ENCODE assay signal across 19 cellular contexts in the genomic region with DNA sequence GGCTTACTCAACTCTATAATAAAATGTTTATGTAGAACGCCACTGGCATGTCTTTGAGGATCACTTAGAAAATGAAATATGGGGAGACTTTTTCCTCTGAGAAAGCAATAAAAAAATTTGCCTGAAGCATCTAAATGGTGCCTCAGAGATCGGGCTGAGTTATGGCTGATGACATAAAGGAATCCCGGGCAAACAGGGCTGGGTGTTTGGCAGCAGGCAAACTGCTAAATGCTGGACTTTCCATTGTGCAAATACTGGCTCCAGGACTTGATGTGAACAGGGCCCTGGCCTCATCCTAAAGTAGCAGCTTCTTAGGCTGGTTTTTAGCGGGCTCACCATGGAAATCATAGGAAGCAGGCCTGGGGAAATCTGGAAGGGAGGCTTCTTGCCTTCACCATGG. TPM values are rescaled to one million over a fixed set of nuclear protein-coding genes. Genes with fewer than 3 reads are reported as not detected.
DNase-seq lines count a peak whose midpoint lies in the region; ATAC-seq and TF ChIP-seq lines count a peak whose summit lies in the region.
"Had no signal": no experiment of that assay in that cellular context is flagged by ENCODE, and none has a peak within 500 bp of the region (broad histone marks: within the 10 kb centered on the region; RNA-seq: fewer than 3 reads in every experiment).

No MANE protein-coding gene starts in this region.

- H3K4me3 ChIP-seq in SK-N-MC (peak overlapping the region; percentile 43), fibroblast of villous mesenchyme (ENCODE audit: low read depth, low read length) (no peak overlapping the region), aorta (ENCODE audit: low read length in 2 of 2) (no peak overlapping the region)
- H3K4me3 ChIP-seq: K562 had no signal

- H3K36me3 ChIP-seq in SK-N-MC (ENCODE audit: insufficient read depth, low read length) = no peaks in the 10 kb centered on the region
- H3K36me3 ChIP-seq in aorta (ENCODE audit: control insufficient read depth in 1 of 2, insufficient read depth in 2 of 2, low read length in 1 of 2) = no peaks in the 10 kb centered on the region
- H3K36me3 ChIP-seq: BE2C had no signal

- H3K9me3 ChIP-seq in SK-N-MC (ENCODE audit: low read depth, low read length) (no peaks in the 10 kb centered on the region), aorta (ENCODE audit: control insufficient read depth, low read length) (no peaks in the 10 kb centered on the region)
- H3K9me3 ChIP-seq: BE2C had no signal

- no peak overlapping the region for H3K9ac ChIP-seq in SK-N-MC (ENCODE audit: insufficient read length)

- H3K4me1 ChIP-seq in aorta (ENCODE audit: control insufficient read depth in 1 of 2, insufficient read depth in 2 of 2, low read length in 2 of 2) = no peaks in the 10 kb centered on the region
- H3K4me1 ChIP-seq: BE2C had no signal

- intact Hi-C loops in aorta (cut with DNase I) = no loop called here

- no peak for TF ChIP-seq CTCF in fibroblast of villous mesenchyme (IDR thresholded peaks at IDR 0.05; ENCODE audit: insufficient read depth, low read depth, low read length)
- TF ChIP-seq CTCF in omental fat pad (IDR thresholded peaks at IDR 0.05) = no peak

- peak; percentile 63 for DNase-seq in EL
- DNase-seq in SK-N-MC (ENCODE audit: low read depth, low spot score) = peak; percentile 63
- DNase-seq in fibroblast of villous mesenchyme (ENCODE audit: low read depth) = peak; percentile 4
- no peak for DNase-seq in aorta
- DNase-seq in omental fat pad (ENCODE audit: low spot score) = no peak
- no peak for DNase-seq in hippocampal formation (lab: John Stamatoyannopoulos, UW)
- DNase-seq: ACHN; BE2C; CD4-positive, CD25-positive, alpha-beta regulatory T cell; COR-L47; NCI-H1105; NCI-H1694; NCI-H2081 treated with DMSO at 0.1 percent for 48 hours; NCI-H510A; NCI-H774; PC-3 had no signal

- 41 to 47% methylated on average over 4 of the region's 4 CpGs for WGBS in aorta, 2 donors

- ATAC-seq in aorta (ENCODE audit: low FRiP score) (peak; percentile 26), GM19324 (IDR thresholded peaks at IDR 0.05; ENCODE audit: low FRiP score, unreplicated experiment) (no peak), omental fat pad (ENCODE audit: low FRiP score) (no peak)
- ATAC-seq: K562, PC-3 had no signal

- H3K27me3 ChIP-seq in aorta (ENCODE audit: control insufficient read depth in 1 of 2, insufficient read depth in 2 of 2, low read length in 1 of 2) = no peaks in the 10 kb centered on the region
- H3K27me3 ChIP-seq: BE2C had no signal

- H3K27ac ChIP-seq in SK-N-MC (peak overlapping the region; percentile 4; the same call in 1 of the 2 replicates), aorta (ENCODE audit: low read depth in 1 of 2, low read length in 2 of 2) (no peak overlapping the region)
- H3K27ac ChIP-seq: RWPE1 had no signal

RNA-seq across cellular contexts. Expression of a gene that starts 44.5 kb away (rescaled TPM):
- total RNA-seq in fibroblast of villous mesenchyme (not detected in 2 replicates), aorta (under 1 TPM; 0.23 to 0.51 TPM), omental fat pad (not detected)
- polyA plus RNA-seq in aorta = 1 to 10 TPM in 1 of 2 donors, under 1 TPM in 1; 0.38 to 1.0 TPM
- total RNA-seq: CD4-positive, CD25-positive, alpha-beta regulatory T cell; K562; PC-3 had no signal
- polyA plus RNA-seq: CD4-positive, CD25-positive, alpha-beta regulatory T cell; K562 had no signal

Comparison
In these comparisons a context has a peak if more than half of its experiments do, and no peak if none do; other contexts are left out.
1. DNase-seq: peak in EL (single experiment), SK-N-MC (single experiment) and fibroblast of villous mesenchyme (single experiment); none in aorta (0 of 2), omental fat pad (single experiment) and hippocampal formation (0 of 2).